11 cellular contexts compared by ENCODE assay signal in the genomic region with DNA sequence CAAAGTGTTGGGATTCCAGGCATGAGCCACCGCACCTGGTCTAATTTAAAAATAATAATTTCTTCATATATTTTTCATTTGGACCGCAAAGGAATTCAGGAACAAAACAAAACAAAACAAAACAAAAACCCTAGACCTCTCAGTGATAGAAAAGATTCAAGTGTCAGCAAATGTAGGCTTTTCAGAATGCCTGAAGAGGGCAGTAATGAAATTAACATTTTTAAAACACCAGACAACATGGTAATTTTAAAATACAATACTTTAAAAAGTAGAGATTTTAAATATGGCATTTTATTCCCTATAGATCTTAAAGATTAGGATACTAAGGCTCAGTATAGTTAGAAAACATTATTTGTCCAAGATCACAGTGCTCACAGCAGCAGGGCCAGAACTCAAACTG. TPM values are rescaled to one million over a fixed set of nuclear protein-coding genes. Genes with fewer than 3 reads are reported as not detected.
DNase-seq lines count a peak whose midpoint lies in the region; ATAC-seq and TF ChIP-seq lines count a peak whose summit lies in the region.
"Had no signal": no experiment of that assay in that cellular context is flagged by ENCODE, and none has a peak within 500 bp of the region (broad histone marks: within the 10 kb centered on the region; RNA-seq: fewer than 3 reads in every experiment).

No MANE protein-coding gene starts in this region.

- no peak overlapping the region for H2AFZ ChIP-seq in HCT116 (ENCODE audit: low read depth, low read length, poor library complexity, severe bottlenecking)

- in situ Hi-C loops in astrocyte of the spinal cord (cut with HindIII; ENCODE audit: low sequenced_read_pairs): no loop called here

- POLR2A ChIA-PET in HCT116 (lab: Charles Lee): no interaction called here

- no peak overlapping the region for H3K27ac Mint-ChIP-seq in Calu3 (ENCODE audit: unreplicated experiment)
- H3K27ac Mint-ChIP-seq: activated T-cell treated with anti-CD3 and anti-CD28 coated beads, Interleukin-2, amount 50 U/mL, for 24 hours had no signal

- no peaks in the 10 kb centered on the region for H3K9me3 Mint-ChIP-seq in Calu3 (ENCODE audit: low read depth, unreplicated experiment)
- H3K9me3 Mint-ChIP-seq: activated T-cell treated with anti-CD3 and anti-CD28 coated beads, Interleukin-2, amount 50 U/mL, for 24 hours had no signal

- BruUV-seq in HCT116 (replicated peaks; lab: Mats Ljungman, UMichigan): no TSS peak
- BruUV-seq in Calu3 (replicated peaks; lab: Mats Ljungman, UMichigan): no TSS peak

- no peak for DNase-seq in AG09319 (ENCODE audit: extremely low read depth, low read depth)
- no peak for DNase-seq in HCT116 (ENCODE audit: low read depth, low spot score)
- no peak for DNase-seq in astrocyte of the spinal cord (ENCODE audit: low read depth, low spot score)
- no peak for DNase-seq in lower lobe of right lung
- no peak for DNase-seq in stimulated activated CD4-positive, alpha-beta T cell treated with anti-CD3 and anti-CD28 coated beads, Interleukin-4, amount 100 ng/mL, for 1 hour
- no peak for DNase-seq in Calu3
- no peak for DNase-seq in hepatic stellate cell (ENCODE audit: low spot score)
- no peak for DNase-seq in activated effector memory CD4-positive, alpha-beta T cell treated with Interleukin-2 at 50 U/mL for 16 hours
- DNase-seq: activated T-cell treated with anti-CD3 and anti-CD28 coated beads, Interleukin-2, amount 50 U/mL, for 24 hours; esophagus squamous epithelium had no signal

- peaks cover 22 to 33% of the 10 kb centered on the region in 2 experiments for H3K36me3 ChIP-seq in HCT116 (ENCODE audit: control insufficient read depth in 1 of 2, insufficient read depth in 2 of 2, low read length in 2 of 2)
- peaks cover 33% of the 10 kb centered on the region for H3K36me3 ChIP-seq in lower lobe of right lung

- ATAC-seq in HCT116: no peak
- ATAC-seq in lower lobe of right lung: no peak

- no peaks in the 10 kb centered on the region for H3K36me3 Mint-ChIP-seq in Calu3 (ENCODE audit: insufficient read depth, unreplicated experiment)

- no peaks in the 10 kb centered on the region for H4K20me1 ChIP-seq in HCT116 (ENCODE audit: insufficient read depth)

- H3K4me3 ChIP-seq in HCT116 (replicated peaks in 1 of 2; ENCODE audit: low read depth in 1 of 2, low read length in 2 of 2) (no peak overlapping the region), astrocyte of the spinal cord (ENCODE audit: low read depth, low read length) (no peak overlapping the region), lower lobe of right lung (no peak overlapping the region)
- H3K4me3 ChIP-seq: ascending aorta, esophagus squamous epithelium had no signal

- H3K9ac ChIP-seq in HCT116 (ENCODE audit: low read length): no peak overlapping the region

- CTCF ChIA-PET in HCT116 (lab: Charles Lee) (no interaction called here), Calu3 (lab: Charles Lee) (no interaction called here)

- H3K27me3 Mint-ChIP-seq in Calu3 (ENCODE audit: unreplicated experiment): no peaks in the 10 kb centered on the region
- H3K27me3 Mint-ChIP-seq: activated T-cell treated with anti-CD3 and anti-CD28 coated beads, Interleukin-2, amount 50 U/mL, for 24 hours had no signal

- peaks cover 52 to 79% of the 10 kb centered on the region in 2 experiments for H3K4me1 ChIP-seq in HCT116 (ENCODE audit: control insufficient read depth in 1 of 2, insufficient read depth in 2 of 2, low read length in 2 of 2)
- peaks cover 15% of the 10 kb centered on the region for H3K4me1 ChIP-seq in lower lobe of right lung

- H3K27ac ChIP-seq in HCT116 (ENCODE audit: low read depth, low read length) (peak overlapping the region; percentile 35), lower lobe of right lung (no peak overlapping the region)
- H3K27ac ChIP-seq: ascending aorta, esophagus squamous epithelium had no signal

- peaks cover 98% of the 10 kb centered on the region for H3K79me2 ChIP-seq in HCT116 (ENCODE audit: insufficient read depth, low read length)

- no peak for TF ChIP-seq POLR2A in HCT116 (IDR thresholded peaks at IDR 0.05; ENCODE audit: borderline replicate concordance, extremely low read depth, insufficient read depth, insufficient read length)

- H3K27me3 ChIP-seq in HCT116 (ENCODE audit: insufficient read depth, low read length) (no peaks in the 10 kb centered on the region), lower lobe of right lung (ENCODE audit: low read depth) (no peaks in the 10 kb centered on the region)
- H3K27me3 ChIP-seq: ascending aorta, esophagus squamous epithelium had no signal

- H3K9me3 ChIP-seq in HCT116 (ENCODE audit: control insufficient read depth in 1 of 2, insufficient read depth in 1 of 2, low read depth in 1 of 2, low read length in 2 of 2) (no peaks in the 10 kb centered on the region), lower lobe of right lung (no peaks in the 10 kb centered on the region)
- H3K9me3 ChIP-seq: ascending aorta, esophagus squamous epithelium had no signal

- TF ChIP-seq RAD21 in HCT116 (IDR thresholded peaks at IDR 0.05; ENCODE audit: low read depth): peak; percentile 55

- TF ChIP-seq CTCF in AG09319 (IDR thresholded peaks at IDR 0.05; ENCODE audit: low read depth, low read length) (peak; percentile 46), HCT116 (IDR thresholded peaks at IDR 0.05 in 2 of 3, conservative IDR thresholded peaks at IDR 0.05 in 1 of 3; ENCODE audit: borderline replicate concordance in 1 of 3, insufficient read depth in 1 of 3, low read depth in 2 of 3, low read length in 2 of 3) (peak; percentile 35 to 50 (median 35); a peak in 5 of 6 replicates), astrocyte of the spinal cord (IDR thresholded peaks at IDR 0.05; ENCODE audit: low read depth, low read length) (peak; percentile 44), lower lobe of right lung (IDR thresholded peaks at IDR 0.05) (peak; percentile 17), Calu3 (IDR thresholded peaks at IDR 0.05; ENCODE audit: unreplicated experiment) (no peak)

- no peaks in the 10 kb centered on the region for H3K9me2 ChIP-seq in HCT116 (ENCODE audit: insufficient read depth)

- intact Hi-C loops in HCT116 (cut with micrococcal nuclease): no loop called here
- intact Hi-C loops in lower lobe of right lung (cut with DNase I): no loop called here
- intact Hi-C loops in Calu3 (cut with micrococcal nuclease; ENCODE audit: unreplicated experiment): loop anchor here (10.0 kb wide), 1 partner anchor 72 kb away; no protein-coding TSS in a partner anchor

- RAD21 ChIA-PET in HCT116 (lab: Charles Lee; ENCODE audit: low non-redundant PET in 1 of 2, low total read pairs in 2 of 2, uncharacterized antibody in 2 of 2, unreplicated experiment in 2 of 2): no interaction called here

- H3K4me1 Mint-ChIP-seq in Calu3 (ENCODE audit: low read depth, unreplicated experiment): peaks cover 17% of the 10 kb centered on the region

- H3K4me3 Mint-ChIP-seq in Calu3 (ENCODE audit: low read depth, unreplicated experiment): no peak overlapping the region
- H3K4me3 Mint-ChIP-seq: activated T-cell treated with anti-CD3 and anti-CD28 coated beads, Interleukin-2, amount 50 U/mL, for 24 hours had no signal

- H3K4me2 ChIP-seq in HCT116 (ENCODE audit: low read length): no peak overlapping the region

TF ChIP-seq in HCT116, 20 proteins besides CTCF, POLR2A, EP300 and RAD21:
- TF ChIP-seq FOSL1 (IDR thresholded peaks at IDR 0.05; ENCODE audit: low read depth) (no peak), ZNF274 (IDR thresholded peaks at IDR 0.05; ENCODE audit: low read depth, low read length) (no peak), EGR1 (IDR thresholded peaks at IDR 0.05; ENCODE audit: low read depth) (no peak), EZH2 (IDR thresholded peaks at IDR 0.05) (no peak), CEBPB (IDR thresholded peaks at IDR 0.05; ENCODE audit: low read depth) (no peak), POLR2AphosphoS5 (IDR thresholded peaks at IDR 0.05; ENCODE audit: low read depth, low read length) (no peak)
- TF ChIP-seq, protein P1, sequence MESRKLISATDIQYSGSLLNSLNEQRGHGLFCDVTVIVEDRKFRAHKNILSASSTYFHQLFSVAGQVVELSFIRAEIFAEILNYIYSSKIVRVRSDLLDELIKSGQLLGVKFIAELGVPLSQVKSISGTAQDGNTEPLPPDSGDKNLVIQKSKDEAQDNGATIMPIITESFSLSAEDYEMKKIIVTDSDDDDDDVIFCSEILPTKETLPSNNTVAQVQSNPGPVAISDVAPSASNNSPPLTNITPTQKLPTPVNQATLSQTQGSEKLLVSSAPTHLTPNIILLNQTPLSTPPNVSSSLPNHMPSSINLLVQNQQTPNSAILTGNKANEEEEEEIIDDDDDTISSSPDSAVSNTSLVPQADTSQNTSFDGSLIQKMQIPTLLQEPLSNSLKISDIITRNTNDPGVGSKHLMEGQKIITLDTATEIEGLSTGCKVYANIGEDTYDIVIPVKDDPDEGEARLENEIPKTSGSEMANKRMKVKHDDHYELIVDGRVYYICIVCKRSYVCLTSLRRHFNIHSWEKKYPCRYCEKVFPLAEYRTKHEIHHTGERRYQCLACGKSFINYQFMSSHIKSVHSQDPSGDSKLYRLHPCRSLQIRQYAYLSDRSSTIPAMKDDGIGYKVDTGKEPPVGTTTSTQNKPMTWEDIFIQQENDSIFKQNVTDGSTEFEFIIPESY (IDR thresholded peaks at IDR 0.05; ENCODE audit: extremely low read depth, insufficient replicate concordance, low read length): no peak

RNA-seq across cellular contexts. Expression of gene DNMBP, which starts 36.6 kb away (rescaled TPM):
- 60.3 TPM for total RNA-seq in HCT116 (2021; ENCODE audit: unreplicated experiment)
- 25.2 and 36.2 TPM in 2 replicates for polyA plus RNA-seq in HCT116 (2012)
- total RNA-seq in lower lobe of right lung: 13.7 TPM
- total RNA-seq in Calu3 (2022): 17.6 TPM in 2 replicates
